9 cellular contexts compared by ENCODE assay signal in the genomic region with DNA sequence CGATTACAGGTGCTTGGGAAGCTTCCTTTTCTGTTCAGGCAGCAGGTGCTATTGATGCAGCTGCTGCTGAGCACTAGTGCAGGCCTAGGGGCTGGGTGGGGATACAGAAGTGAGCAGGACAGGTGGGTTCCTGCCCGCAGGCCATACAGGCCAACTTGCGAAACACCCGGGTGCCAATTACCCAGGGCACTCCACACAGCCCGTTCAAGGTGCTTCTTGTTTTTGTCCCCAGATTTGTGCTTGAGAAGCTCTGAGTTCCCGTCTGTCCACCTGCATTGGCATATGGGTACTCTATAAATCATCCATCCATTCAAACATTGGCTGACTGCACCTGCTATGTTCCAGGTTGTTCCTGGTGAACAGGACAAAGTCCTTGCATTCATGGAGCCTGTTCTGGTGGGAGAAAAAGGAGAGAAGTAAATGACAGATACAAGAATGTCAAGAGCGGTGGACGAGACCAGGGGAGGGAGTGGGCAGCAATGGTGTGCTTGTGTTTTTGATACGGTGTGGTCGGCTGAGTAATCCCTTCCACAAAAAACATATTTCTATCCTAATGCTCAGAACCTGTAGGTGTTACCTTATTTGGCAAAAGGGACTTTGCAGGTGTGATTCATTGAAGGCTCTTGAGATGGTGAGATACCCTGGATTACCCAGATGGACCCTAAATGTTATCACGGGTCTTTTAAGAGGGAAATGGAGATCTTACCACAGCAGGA. TPM values are rescaled to one million over a fixed set of nuclear protein-coding genes. Genes with fewer than 3 reads are reported as not detected.
A peak's percentile ranks its signal among the peaks of the same experiment; 100 is the strongest.
DNase-seq lines count a peak whose midpoint lies in the region; FAIRE-seq and TF ChIP-seq lines count a peak whose summit lies in the region.
"Had no signal": no experiment of that assay in that cellular context is flagged by ENCODE, and none has a peak within 500 bp of the region (broad histone marks: within the 10 kb centered on the region; RNA-seq: fewer than 3 reads in every experiment).

No MANE protein-coding gene starts in this region.

- H4K20me1 ChIP-seq in endothelial cell of umbilical vein (replicated peaks; ENCODE audit: control insufficient read depth, extremely low read depth, insufficient read depth, low read length), result no peaks in the 10 kb centered on the region

- H3K27me3 ChIP-seq in HUES6 (ENCODE audit: control insufficient read depth, insufficient read depth, low read length) (no peaks in the 10 kb centered on the region), endothelial cell of umbilical vein (ENCODE audit: control insufficient read depth in 2 of 2, insufficient read depth in 2 of 2, low read length in 2 of 2) (no peaks in the 10 kb centered on the region), sigmoid colon (no peaks in the 10 kb centered on the region)

- TF ChIP-seq CTCF in endothelial cell of umbilical vein (IDR thresholded peaks at IDR 0.05; ENCODE audit: extremely low read depth in 1 of 2, insufficient read depth in 1 of 2, low read depth in 1 of 2, low read length in 2 of 2) (no peak), sigmoid colon (IDR thresholded peaks at IDR 0.05) (no peak), GM13977 (IDR thresholded peaks at IDR 0.05; ENCODE audit: extremely low read depth, insufficient read depth, missing control alignments) (no peak)

- TSS peak; percentile 4 for BruUV-seq in endothelial cell of umbilical vein (replicated peaks; lab: Mats Ljungman, UMichigan)

- H3K27ac ChIP-seq in HUES6 (ENCODE audit: low read depth, low read length), result peak overlapping the region; percentile 16; the same call in 1 of the 2 replicates
- peak overlapping the region; percentile 97 for H3K27ac ChIP-seq in endothelial cell of umbilical vein (ENCODE audit: insufficient read depth, low read depth, low read length)
- peak overlapping the region in 3 of 4 donors; percentile 68 to 79 (median 70) for H3K27ac ChIP-seq in sigmoid colon

- dilution Hi-C loops in endothelial cell of umbilical vein (cut with MboI; ENCODE audit: extremely low pct_ligation_motif_present, low sequenced_read_pairs), result no loop called here

- in situ Hi-C loops in GM13977 (cut with MboI; ENCODE audit: low pct_unique_long_range_greater_than_20kb, low sequenced_read_pairs, unreplicated experiment), result no loop called here

- no peaks in the 10 kb centered on the region for H3K9me1 ChIP-seq in endothelial cell of umbilical vein (replicated peaks; ENCODE audit: control insufficient read depth, extremely low read depth, insufficient read depth, low read length)

- POLR2A ChIA-PET in endothelial cell of umbilical vein (lab: Charles Lee), result no interaction called here

- H3K4me2 ChIP-seq in endothelial cell of umbilical vein (ENCODE audit: insufficient read depth, low read length), result peak overlapping the region; percentile 50

- H3K4me3 ChIP-seq in HUES6 (ENCODE audit: low read depth, low read length) (no peak overlapping the region), endothelial cell of umbilical vein (replicated peaks in 1 of 3; ENCODE audit: insufficient read depth in 1 of 3, low read depth in 1 of 3, low read length in 3 of 3) (no peak overlapping the region), sigmoid colon (no peak overlapping the region)

- TF ChIP-seq POLR2A in endothelial cell of umbilical vein (IDR thresholded peaks at IDR 0.05; ENCODE audit: low read depth, low read length) (no peak), sigmoid colon (IDR thresholded peaks at IDR 0.05) (no peak)

- intact Hi-C loops in endothelial cell of umbilical vein (cut with micrococcal nuclease) (no loop called here), sigmoid colon (cut with DNase I) (no loop called here)

- 23 to 59% methylated on average over 11 of the region's 11 CpGs for WGBS in sigmoid colon, 2 donors

- H3K4me1 ChIP-seq in HUES6 (ENCODE audit: control insufficient read depth, insufficient read depth, low read length) (peaks cover 57% of the 10 kb centered on the region), endothelial cell of umbilical vein (ENCODE audit: control insufficient read depth, extremely low read depth, insufficient read depth, low read length) (peaks cover 78% of the 10 kb centered on the region), sigmoid colon (peaks cover 0 to 53% (median 32%) of the 10 kb centered on the region in 4 donors)

- peaks cover 22% of the 10 kb centered on the region; the same call in 1 of the 2 replicates for H3K36me3 ChIP-seq in HUES6 (ENCODE audit: control insufficient read depth, insufficient read depth, low read length)
- peaks cover 0 to 5% of the 10 kb centered on the region in 2 experiments for H3K36me3 ChIP-seq in endothelial cell of umbilical vein (ENCODE audit: control insufficient read depth in 2 of 2, extremely low read depth in 1 of 2, insufficient read depth in 2 of 2, low read length in 2 of 2)
- no peaks in the 10 kb centered on the region for H3K36me3 ChIP-seq in sigmoid colon

- no peak overlapping the region for H2AFZ ChIP-seq in endothelial cell of umbilical vein (ENCODE audit: low read depth, low read length)

- peak; percentile 75 for FAIRE-seq in endothelial cell of umbilical vein (lab: Jason Lieb, UNC)

- H3K9ac ChIP-seq in HUES6 (ENCODE audit: low read length), result no peak overlapping the region
- peak overlapping the region; percentile 97 for H3K9ac ChIP-seq in endothelial cell of umbilical vein (replicated peaks; ENCODE audit: extremely low read depth, insufficient read depth, low read length)

- no peak for TF ChIP-seq EP300 in sigmoid colon (IDR thresholded peaks at IDR 0.05)

- H3K79me2 ChIP-seq in endothelial cell of umbilical vein (ENCODE audit: control insufficient read depth, insufficient read depth, low read length), result peaks cover 79% of the 10 kb centered on the region

- DNase-seq in NCI-H345 (lab: John Stamatoyannopoulos, UW), result peak; percentile 95
- no peak for DNase-seq in endothelial cell of umbilical vein (ENCODE audit: low read depth, low spot score)
- DNase-seq in sigmoid colon, result no peak
- no peak for DNase-seq in cerebellar nuclear complex (lab: John Stamatoyannopoulos, UW)
- DNase-seq in pons (ENCODE audit: low spot score), result no peak
- no peak for DNase-seq in GM03348 (ENCODE audit: low spot score)
- DNase-seq in GM13977 (ENCODE audit: low spot score), result no peak
- DNase-seq: Kasumi-1 had no signal

- CTCF ChIA-PET in endothelial cell of umbilical vein (lab: Charles Lee), result interaction anchor here (1.4 to 2.4 kb wide), 2 partner anchors 14 to 124 kb away, joined by 4 to 8 read pairs; no protein-coding TSS in a partner anchor

- H3K9me3 ChIP-seq in HUES6 (ENCODE audit: control insufficient read depth, insufficient read depth, low read depth, low read length) (peaks cover 7% of the 10 kb centered on the region), endothelial cell of umbilical vein (replicated peaks; ENCODE audit: control insufficient read depth, insufficient read depth, low read length) (no peaks in the 10 kb centered on the region), sigmoid colon (no peaks in the 10 kb centered on the region)

TF ChIP-seq in endothelial cell of umbilical vein, 7 proteins besides CTCF, POLR2A, EP300 and RAD21:
- TF ChIP-seq GATA2 (IDR thresholded peaks at IDR 0.05; ENCODE audit: insufficient read depth, insufficient read length, low read depth, low read length), result no peak
- TF ChIP-seq, protein P1, sequence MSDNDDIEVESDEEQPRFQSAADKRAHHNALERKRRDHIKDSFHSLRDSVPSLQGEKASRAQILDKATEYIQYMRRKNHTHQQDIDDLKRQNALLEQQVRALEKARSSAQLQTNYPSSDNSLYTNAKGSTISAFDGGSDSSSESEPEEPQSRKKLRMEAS (IDR thresholded peaks at IDR 0.05; ENCODE audit: insufficient read depth, insufficient read length), result no peak
- TF ChIP-seq FOS (IDR thresholded peaks at IDR 0.05; ENCODE audit: borderline replicate concordance, insufficient read depth, low read length), result no peak
- TF ChIP-seq EZH2 (IDR thresholded peaks at IDR 0.05; ENCODE audit: borderline replicate concordance, low read depth, low read length, severe bottlenecking), result no peak
- TF ChIP-seq JUN (IDR thresholded peaks at IDR 0.05; ENCODE audit: borderline replicate concordance, insufficient read depth, insufficient read length, low read depth), result no peak
- TF ChIP-seq POLR2AphosphoS5 (IDR thresholded peaks at IDR 0.05; ENCODE audit: insufficient read depth, low read depth, low read length), result no peak
- TF ChIP-seq MYC (IDR thresholded peaks at IDR 0.05; ENCODE audit: low read depth, low read length), result no peak
TF ChIP-seq in endothelial cell of umbilical vein: peak in this region for 0.

RNA-seq across cellular contexts. Expression of a gene that starts 31.4 kb away (rescaled TPM):
- total RNA-seq in endothelial cell of umbilical vein (100.0 and 105 TPM in 2 replicates), sigmoid colon (10 to 100 TPM; 11.4 to 22.8 (median 19.1) TPM)
- polyA plus RNA-seq in endothelial cell of umbilical vein (69.3 and 85.2 TPM in 2 replicates), sigmoid colon (10 to 100 TPM in 1 of 3 donors, 1 to 10 TPM in 2; 4.8 to 14.0 (median 7.2) TPM)
- polyA plus RNA-seq in endothelial cell of umbilical vein (2011; cell fraction: cytosol; rRNA removed), result 69.0 and 71.6 TPM in 2 replicates
- 86.3 and 102 TPM in 2 replicates for polyA plus RNA-seq in endothelial cell of umbilical vein (2011; cell fraction: nucleus; rRNA removed)
- 59.1 and 63.6 TPM in 2 replicates for polyA plus RNA-seq in endothelial cell of umbilical vein (2012)
- 178 and 188 TPM in 2 replicates for polyA minus RNA-seq in endothelial cell of umbilical vein
- polyA minus RNA-seq in endothelial cell of umbilical vein (2011; cell fraction: cytosol; rRNA and poly(A)+ RNA removed), result 15.5 TPM
- polyA minus RNA-seq in endothelial cell of umbilical vein (2011; cell fraction: nucleus; rRNA and poly(A)+ RNA removed), result 110 and 132 TPM in 2 replicates

Comparison
In these comparisons a context has a peak if more than half of its experiments do, and no peak if none do; other contexts are left out.
1. H3K27ac ChIP-seq: peak in every context shown above with its lines; median percentile 97 in endothelial cell of umbilical vein; 70 in sigmoid colon; 16 in HUES6.